39 cellular contexts compared by ENCODE assay signal in the genomic region with DNA sequence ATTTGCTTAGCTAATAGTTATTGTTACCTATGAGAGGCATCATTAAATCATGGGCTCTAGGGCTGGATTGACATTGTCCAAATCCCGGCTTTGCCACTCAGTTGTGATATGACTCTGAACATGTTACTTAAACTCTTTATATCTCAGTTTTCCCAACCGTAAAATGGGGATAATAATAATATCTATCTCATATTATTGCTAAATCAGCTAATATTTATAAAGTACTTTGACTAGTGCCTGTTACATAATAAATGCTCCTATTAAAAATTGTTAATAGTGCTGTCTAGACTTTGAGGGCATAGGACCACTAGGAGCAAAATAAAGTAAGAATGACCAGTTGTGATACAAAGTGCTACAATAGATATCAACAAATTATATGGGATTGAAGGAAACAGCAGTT.
"Had no signal": no experiment of that assay in that cellular context is flagged by ENCODE, and none has a peak within 500 bp of the region (broad histone marks: within the 10 kb centered on the region; RNA-seq: fewer than 3 reads in every experiment).

No MANE protein-coding gene starts in this region.

- H3K36me3 ChIP-seq: adrenal gland, ascending aorta, brain microvascular endothelial cell, breast epithelium, cardiac muscle cell had no signal

- FAIRE-seq: astrocyte, bronchial epithelial cell had no signal

- H3K4me1 Mint-ChIP-seq: activated naive CD4-positive, alpha-beta T cell treated with anti-CD3 and anti-CD28 coated beads, Interleukin-2, amount 10 ng/mL, durations not matched to agents 7 days and 5 days; activated naive CD4-positive, alpha-beta T cell treated with anti-CD3 and anti-CD28 coated beads, Interleukin-2, amount 50 U/mL, for 24 hours; activated naive CD8-positive, alpha-beta T cell treated with anti-CD3 and anti-CD28 coated beads for 36 hours; activated naive CD8-positive, alpha-beta T cell treated with anti-CD3 and anti-CD28 coated beads, Interleukin-2, amount 10 ng/mL, durations not matched to agents 7 days and 5 days; activated naive CD8-positive, alpha-beta T cell treated with anti-CD3 and anti-CD28 coated beads, Interleukin-2, amount 50 U/mL, for 24 hours; activated T-helper 17 cell treated with anti-CD3 and anti-CD28 coated beads, Interleukin-2, amount 50 U/mL, for 72 hours; brain; central memory CD8-positive, alpha-beta T cell had no signal

- H3K4me1 ChIP-seq: adrenal gland, ascending aorta, breast epithelium had no signal

- H3K4me3 ChIP-seq: adrenal gland, ascending aorta, body of pancreas, breast epithelium, cardiac muscle cell had no signal

- H3K27me3 ChIP-seq: adrenal gland, ascending aorta, body of pancreas, brain microvascular endothelial cell, breast epithelium, cardiac muscle cell had no signal

- H3K36me3 Mint-ChIP-seq: activated naive CD4-positive, alpha-beta T cell treated with anti-CD3 and anti-CD28 coated beads, Interleukin-2, amount 10 ng/mL, durations not matched to agents 7 days and 5 days; activated naive CD4-positive, alpha-beta T cell treated with anti-CD3 and anti-CD28 coated beads, Interleukin-2, amount 50 U/mL, for 24 hours; activated naive CD4-positive, alpha-beta T cell treated with anti-CD3 and anti-CD28 coated beads, Interleukin-2, amount 50 U/mL, for 72 hours; activated naive CD8-positive, alpha-beta T cell; activated naive CD8-positive, alpha-beta T cell treated with anti-CD3 and anti-CD28 coated beads for 36 hours; activated naive CD8-positive, alpha-beta T cell treated with anti-CD3 and anti-CD28 coated beads, Interleukin-2, amount 10 ng/mL, durations not matched to agents 7 days and 5 days; brain had no signal

- ATAC-seq: activated naive CD4-positive, alpha-beta T cell treated with anti-CD3 and anti-CD28 coated beads, Interleukin-2, amount 50 U/mL, for 72 hours; activated naive CD8-positive, alpha-beta T cell treated with anti-CD3 and anti-CD28 coated beads, Interleukin-2, amount 50 U/mL, for 24 hours; activated T-cell treated with anti-CD3 and anti-CD28 coated beads, Interleukin-2, amount 50 U/mL, for 4 hours; activated T-cell treated with anti-CD3 and anti-CD28 coated beads, Interleukin-2, amount 50 U/mL, for 72 hours; activated T-helper 17 cell treated with anti-CD3 and anti-CD28 coated beads, Interleukin-2, amount 50 U/mL, for 72 hours; body of pancreas had no signal

- H3K4me3 Mint-ChIP-seq: activated naive CD4-positive, alpha-beta T cell treated with anti-CD3 and anti-CD28 coated beads for 36 hours; activated naive CD4-positive, alpha-beta T cell treated with anti-CD3 and anti-CD28 coated beads, Interleukin-2, amount 10 ng/mL, durations not matched to agents 7 days and 5 days; activated naive CD4-positive, alpha-beta T cell treated with anti-CD3 and anti-CD28 coated beads, Interleukin-2, amount 50 U/mL, for 24 hours; activated naive CD8-positive, alpha-beta T cell; activated naive CD8-positive, alpha-beta T cell treated with anti-CD3 and anti-CD28 coated beads for 36 hours; activated naive CD8-positive, alpha-beta T cell treated with anti-CD3 and anti-CD28 coated beads, Interleukin-2, amount 10 ng/mL, durations not matched to agents 7 days and 5 days; activated naive CD8-positive, alpha-beta T cell treated with anti-CD3 and anti-CD28 coated beads, Interleukin-2, amount 50 U/mL, for 24 hours; activated T-cell treated with anti-CD3 and anti-CD28 coated beads, Interleukin-2, amount 50 U/mL, for 24 hours; activated T-cell treated with anti-CD3 and anti-CD28 coated beads, Interleukin-2, amount 50 U/mL, for 4 hours; activated T-cell treated with anti-CD3 and anti-CD28 coated beads, Interleukin-2, amount 50 U/mL, for 72 hours; activated T-helper 1 cell treated with anti-CD3 and anti-CD28 coated beads, Interleukin-12 subunit alpha, Interleukin-12 subunit beta, Interleukin-2, Interleukin-4 antibody, amounts not matched to agents 30 ng/mL and 10 ng/mL and 1 ng/mL, durations not matched to agents 14 hours and 24 hours and 36 hours; activated T-helper 17 cell treated with anti-CD3 and anti-CD28 coated beads, Interleukin-2, amount 50 U/mL, for 72 hours; brain; central memory CD8-positive, alpha-beta T cell had no signal

- H3K27ac Mint-ChIP-seq: activated naive CD4-positive, alpha-beta T cell treated with anti-CD3 and anti-CD28 coated beads for 36 hours; activated naive CD4-positive, alpha-beta T cell treated with anti-CD3 and anti-CD28 coated beads, Interleukin-2, amount 10 ng/mL, durations not matched to agents 7 days and 5 days; activated naive CD4-positive, alpha-beta T cell treated with anti-CD3 and anti-CD28 coated beads, Interleukin-2, amount 50 U/mL, for 24 hours; activated naive CD4-positive, alpha-beta T cell treated with anti-CD3 and anti-CD28 coated beads, Interleukin-2, amount 50 U/mL, for 72 hours; activated naive CD8-positive, alpha-beta T cell; activated naive CD8-positive, alpha-beta T cell treated with anti-CD3 and anti-CD28 coated beads for 36 hours; activated naive CD8-positive, alpha-beta T cell treated with anti-CD3 and anti-CD28 coated beads, Interleukin-2, amount 10 ng/mL, durations not matched to agents 7 days and 5 days; activated naive CD8-positive, alpha-beta T cell treated with anti-CD3 and anti-CD28 coated beads, Interleukin-2, amount 50 U/mL, for 24 hours; activated T-cell treated with anti-CD3 and anti-CD28 coated beads, Interleukin-2, amount 50 U/mL, for 24 hours; activated T-cell treated with anti-CD3 and anti-CD28 coated beads, Interleukin-2, amount 50 U/mL, for 72 hours; activated T-helper 1 cell treated with anti-CD3 and anti-CD28 coated beads, Interleukin-12 subunit alpha, Interleukin-12 subunit beta, Interleukin-2, Interleukin-4 antibody, amounts not matched to agents 30 ng/mL and 10 ng/mL and 1 ng/mL, durations not matched to agents 14 hours and 24 hours and 36 hours; activated T-helper 17 cell treated with anti-CD3 and anti-CD28 coated beads, Interleukin-2, amount 50 U/mL, for 72 hours; activated T-helper 2 cell treated with anti-CD3 and anti-CD28 coated beads, Interferon-gamma antibody, Interleukin-2, Interleukin-4, amounts not matched to agents 10 μg/mL and 5 μg/mL and 100 μg/mL, durations not matched to agents 14 hours and 24 hours and 36 hours; brain had no signal

- DNase-seq: activated effector memory CD4-positive, alpha-beta T cell treated with anti-CD3 and anti-CD28 coated beads, Interleukin-2, amount 50 U/mL, for 16 hours; activated effector memory CD4-positive, alpha-beta T cell treated with Interleukin-2 at 50 U/mL for 16 hours; activated gamma-delta T cell; activated gamma-delta T cell treated with Interleukin-2 at 50 U/mL for 16 hours; activated naive CD4-positive, alpha-beta T cell; activated naive CD4-positive, alpha-beta T cell treated with anti-CD3 and anti-CD28 coated beads for 36 hours; activated naive CD4-positive, alpha-beta T cell treated with anti-CD3 and anti-CD28 coated beads, Interleukin-2, amount 10 ng/mL, durations not matched to agents 7 days and 5 days; activated naive CD4-positive, alpha-beta T cell treated with anti-CD3 and anti-CD28 coated beads, Interleukin-2, amount 50 U/mL, for 16 hours; activated naive CD4-positive, alpha-beta T cell treated with Interleukin-2 at 50 U/mL for 16 hours; activated naive CD8-positive, alpha-beta T cell treated with anti-CD3 and anti-CD28 coated beads for 36 hours; activated naive CD8-positive, alpha-beta T cell treated with anti-CD3 and anti-CD28 coated beads, Interleukin-2, amount 10 ng/mL, durations not matched to agents 7 days and 5 days; activated naive CD8-positive, alpha-beta T cell treated with anti-CD3 and anti-CD28 coated beads, Interleukin-2, amount 50 U/mL, for 24 hours; activated T-cell treated with anti-CD3 and anti-CD28 coated beads, Interleukin-2, amount 50 U/mL, for 24 hours; activated T-cell treated with anti-CD3 and anti-CD28 coated beads, Interleukin-2, amount 50 U/mL, for 4 hours; activated T-cell treated with anti-CD3 and anti-CD28 coated beads, Interleukin-2, amount 50 U/mL, for 48 hours; activated T-cell treated with anti-CD3 and anti-CD28 coated beads, Interleukin-2, amount 50 U/mL, for 72 hours; adrenal gland; amniotic stem cell; amygdala; anterior cingulate cortex; aorta; body of pancreas; brain microvascular endothelial cell; caudate nucleus; central memory CD4-positive, alpha-beta T cell; cerebellar nuclear complex had no signal

- H3K9me3 ChIP-seq: adrenal gland, ascending aorta, body of pancreas, breast epithelium had no signal

- H3K27ac ChIP-seq: adrenal gland, ascending aorta, body of pancreas, brain microvascular endothelial cell, breast epithelium, cardiac muscle cell had no signal

- H3K9me3 Mint-ChIP-seq: activated naive CD4-positive, alpha-beta T cell treated with anti-CD3 and anti-CD28 coated beads for 36 hours; activated naive CD4-positive, alpha-beta T cell treated with anti-CD3 and anti-CD28 coated beads, Interleukin-2, amount 50 U/mL, for 24 hours; activated naive CD8-positive, alpha-beta T cell treated with anti-CD3 and anti-CD28 coated beads for 36 hours; activated naive CD8-positive, alpha-beta T cell treated with anti-CD3 and anti-CD28 coated beads, Interleukin-2, amount 10 ng/mL, durations not matched to agents 7 days and 5 days; activated naive CD8-positive, alpha-beta T cell treated with anti-CD3 and anti-CD28 coated beads, Interleukin-2, amount 50 U/mL, for 24 hours; activated T-cell treated with anti-CD3 and anti-CD28 coated beads, Interleukin-2, amount 50 U/mL, for 24 hours; activated T-helper 1 cell treated with anti-CD3 and anti-CD28 coated beads, Interleukin-12 subunit alpha, Interleukin-12 subunit beta, Interleukin-2, Interleukin-4 antibody, amounts not matched to agents 30 ng/mL and 10 ng/mL and 1 ng/mL, durations not matched to agents 14 hours and 24 hours and 36 hours; activated T-helper 2 cell treated with anti-CD3 and anti-CD28 coated beads, Interferon-gamma antibody, Interleukin-2, Interleukin-4, amounts not matched to agents 10 μg/mL and 5 μg/mL and 100 μg/mL, durations not matched to agents 14 hours and 24 hours and 36 hours; brain; central memory CD8-positive, alpha-beta T cell had no signal

- H3K27me3 Mint-ChIP-seq: activated naive CD4-positive, alpha-beta T cell treated with anti-CD3 and anti-CD28 coated beads, Interleukin-2, amount 10 ng/mL, durations not matched to agents 7 days and 5 days; activated naive CD4-positive, alpha-beta T cell treated with anti-CD3 and anti-CD28 coated beads, Interleukin-2, amount 50 U/mL, for 24 hours; activated naive CD8-positive, alpha-beta T cell; activated naive CD8-positive, alpha-beta T cell treated with anti-CD3 and anti-CD28 coated beads for 36 hours; activated naive CD8-positive, alpha-beta T cell treated with anti-CD3 and anti-CD28 coated beads, Interleukin-2, amount 10 ng/mL, durations not matched to agents 7 days and 5 days; activated naive CD8-positive, alpha-beta T cell treated with anti-CD3 and anti-CD28 coated beads, Interleukin-2, amount 50 U/mL, for 24 hours; activated T-cell treated with anti-CD3 and anti-CD28 coated beads, Interleukin-2, amount 50 U/mL, for 24 hours; activated T-helper 17 cell treated with anti-CD3 and anti-CD28 coated beads, Interleukin-2, amount 50 U/mL, for 72 hours; brain; central memory CD8-positive, alpha-beta T cell had no signal
